Comparison of ENCODE assay signal across 9 cellular contexts in the genomic region with DNA sequence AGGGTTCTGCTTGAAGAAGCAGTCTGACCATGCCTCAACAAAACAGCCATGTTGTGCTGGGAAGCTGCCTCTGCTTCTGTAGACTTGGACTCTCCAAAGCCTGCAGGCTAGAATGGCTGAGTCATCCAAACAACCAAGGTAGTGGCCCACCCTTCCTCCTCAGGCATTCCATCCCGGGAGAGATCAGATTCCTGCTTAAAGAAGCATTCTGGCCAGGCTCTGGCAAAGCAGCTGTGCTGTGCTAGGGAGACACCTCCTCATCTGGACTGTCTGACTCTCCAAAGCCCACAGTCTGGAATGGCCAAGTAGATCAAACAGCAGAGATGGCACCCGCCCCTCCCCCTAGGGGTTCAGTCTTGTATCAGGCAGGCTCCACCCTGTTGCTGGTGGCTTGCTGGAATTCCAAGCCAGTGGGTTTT. TPM values are rescaled to one million over a fixed set of nuclear protein-coding genes. Genes with fewer than 3 reads are reported as not detected.
DNase-seq lines count a peak whose midpoint lies in the region; ATAC-seq, FAIRE-seq and TF ChIP-seq lines count a peak whose summit lies in the region.
"Had no signal": no experiment of that assay in that cellular context is flagged by ENCODE, and none has a peak within 500 bp of the region (broad histone marks: within the 10 kb centered on the region; RNA-seq: fewer than 3 reads in every experiment).

No MANE protein-coding gene starts in this region.

- H3K27ac Mint-ChIP-seq in CD14-positive monocyte: no peak overlapping the region

- WGBS in gastroesophageal sphincter (ENCODE audit: low coverage in 1 of 2), 2 donors: no CpG with 5 or more reads among the region's 2 CpGs
- WGBS in stomach, 5 donors: 40 to 52% (median 48%) methylated on average over 2 of the region's 2 CpGs
- 0 to 49% (median 39%) methylated on average over 1 to 2 of the region's 2 CpGs for WGBS in ovary, 3 donors

- no peak for TF ChIP-seq EP300 in gastroesophageal sphincter (IDR thresholded peaks at IDR 0.05)
- TF ChIP-seq EP300 in stomach (IDR thresholded peaks at IDR 0.05): no peak
- TF ChIP-seq EP300 in ovary (IDR thresholded peaks at IDR 0.05): no peak

- H3K79me2 ChIP-seq in Karpas-422 (ENCODE audit: low read length): no peaks in the 10 kb centered on the region

- H3K27me3 ChIP-seq in gastroesophageal sphincter (no peaks in the 10 kb centered on the region), stomach (no peaks in the 10 kb centered on the region), ovary (no peaks in the 10 kb centered on the region), Karpas-422 (ENCODE audit: low read length) (no peaks in the 10 kb centered on the region)
- H3K27me3 ChIP-seq: esophagus squamous epithelium had no signal

- H3K27me3 Mint-ChIP-seq in CD14-positive monocyte (ENCODE audit: low read depth in 3 of 3): peaks cover 0 to 1% (median 1%) of the 10 kb centered on the region in 3 donors

- H3K9me3 ChIP-seq in gastroesophageal sphincter: peaks cover 0 to 12% (median 0%) of the 10 kb centered on the region in 3 donors
- no peaks in the 10 kb centered on the region for H3K9me3 ChIP-seq in stomach
- no peaks in the 10 kb centered on the region for H3K9me3 ChIP-seq in ovary
- no peaks in the 10 kb centered on the region for H3K9me3 ChIP-seq in Karpas-422 (ENCODE audit: low read length)
- H3K9me3 ChIP-seq: esophagus squamous epithelium had no signal

- H3K9me3 Mint-ChIP-seq in CD14-positive monocyte: peaks cover 20 to 52% (median 34%) of the 10 kb centered on the region in 7 donors

- H3K36me3 Mint-ChIP-seq in CD14-positive monocyte: peaks cover 0 to 4% of the 10 kb centered on the region in 2 donors

- H3K27ac ChIP-seq in gastroesophageal sphincter (peak overlapping the region in 1 of 4 donors; percentile 26), stomach (peak overlapping the region in 4 of 5 donors; percentile 5 to 49 (median 35)), ovary (no peak overlapping the region), Karpas-422 (ENCODE audit: low read length) (no peak overlapping the region)
- H3K27ac ChIP-seq: esophagus squamous epithelium had no signal

- DNase-seq in H54 (ENCODE audit: insufficient read length, low spot score) (peak; percentile 62), stomach (no peak), CD14-positive monocyte (ENCODE audit: low spot score) (no peak), ovary (no peak), cardiac septum (ENCODE audit: low spot score) (no peak), Karpas-422 (no peak)
- DNase-seq: esophagus squamous epithelium had no signal

- H3K9ac ChIP-seq in Karpas-422 (ENCODE audit: low read length): no peak overlapping the region

- H2AFZ ChIP-seq in Karpas-422 (ENCODE audit: low read length): no peak overlapping the region

- ATAC-seq in SK-N-SH treated with all-trans-retinoic acid at 6 μM for 48 hours: peak; percentile 99
- peak; percentile 43 for ATAC-seq in gastroesophageal sphincter

- TF ChIP-seq CTCF in gastroesophageal sphincter (IDR thresholded peaks at IDR 0.05) (no peak), stomach (IDR thresholded peaks at IDR 0.05) (no peak), CD14-positive monocyte (IDR thresholded peaks at IDR 0.05) (no peak), ovary (IDR thresholded peaks at IDR 0.05) (no peak)

- TF ChIP-seq POLR2A in H54 (IDR thresholded peaks at IDR 0.05; ENCODE audit: low read depth, low read length) (no peak), gastroesophageal sphincter (IDR thresholded peaks at IDR 0.05) (no peak), stomach (IDR thresholded peaks at IDR 0.05) (no peak), ovary (IDR thresholded peaks at IDR 0.05) (no peak)

- intact Hi-C loops in stomach (cut with DNase I; ENCODE audit: low total_unique reads) (no loop called here), CD14-positive monocyte (cut with micrococcal nuclease) (no loop called here), ovary (cut with DNase I) (no loop called here), cardiac septum (cut with DNase I) (no loop called here)

- no peak overlapping the region for H3K4me3 ChIP-seq in gastroesophageal sphincter
- H3K4me3 ChIP-seq in stomach: no peak overlapping the region
- no peak overlapping the region for H3K4me3 ChIP-seq in ovary
- no peak overlapping the region for H3K4me3 ChIP-seq in Karpas-422 (ENCODE audit: low read length)
- H3K4me3 ChIP-seq: esophagus squamous epithelium had no signal

- no peaks in the 10 kb centered on the region for H3K9me2 ChIP-seq in Karpas-422 (replicated peaks; ENCODE audit: insufficient read depth, low read length)

- H3K36me3 ChIP-seq in gastroesophageal sphincter (no peaks in the 10 kb centered on the region), stomach (no peaks in the 10 kb centered on the region), ovary (no peaks in the 10 kb centered on the region), Karpas-422 (ENCODE audit: insufficient read depth, low read length) (no peaks in the 10 kb centered on the region)
- H3K36me3 ChIP-seq: esophagus squamous epithelium had no signal

- H3K4me1 Mint-ChIP-seq in CD14-positive monocyte: peaks cover 2% of the 10 kb centered on the region

- no peak overlapping the region for H3K4me3 Mint-ChIP-seq in CD14-positive monocyte

- H3K4me2 ChIP-seq in Karpas-422 (ENCODE audit: low read depth, low read length, poor library complexity, severe bottlenecking): no peak overlapping the region

- no peaks in the 10 kb centered on the region for H4K20me1 ChIP-seq in Karpas-422 (ENCODE audit: insufficient read depth, low read depth, low read length)

- H3K4me1 ChIP-seq in gastroesophageal sphincter: peaks cover 0 to 5% (median 0%) of the 10 kb centered on the region in 3 donors
- peaks cover 0 to 9% (median 5%) of the 10 kb centered on the region in 4 donors for H3K4me1 ChIP-seq in stomach
- peaks cover 4% of the 10 kb centered on the region for H3K4me1 ChIP-seq in ovary (ENCODE audit: insufficient read depth)
- H3K4me1 ChIP-seq in Karpas-422 (ENCODE audit: low read length): no peaks in the 10 kb centered on the region

- FAIRE-seq in H54 (lab: Jason Lieb, UNC): peak; percentile 98

TF ChIP-seq in SK-N-SH treated with all-trans-retinoic acid at 6 μM for 48 hours, 23 proteins besides CTCF, POLR2A, EP300 and RAD21:
- TF ChIP-seq, protein P1, sequence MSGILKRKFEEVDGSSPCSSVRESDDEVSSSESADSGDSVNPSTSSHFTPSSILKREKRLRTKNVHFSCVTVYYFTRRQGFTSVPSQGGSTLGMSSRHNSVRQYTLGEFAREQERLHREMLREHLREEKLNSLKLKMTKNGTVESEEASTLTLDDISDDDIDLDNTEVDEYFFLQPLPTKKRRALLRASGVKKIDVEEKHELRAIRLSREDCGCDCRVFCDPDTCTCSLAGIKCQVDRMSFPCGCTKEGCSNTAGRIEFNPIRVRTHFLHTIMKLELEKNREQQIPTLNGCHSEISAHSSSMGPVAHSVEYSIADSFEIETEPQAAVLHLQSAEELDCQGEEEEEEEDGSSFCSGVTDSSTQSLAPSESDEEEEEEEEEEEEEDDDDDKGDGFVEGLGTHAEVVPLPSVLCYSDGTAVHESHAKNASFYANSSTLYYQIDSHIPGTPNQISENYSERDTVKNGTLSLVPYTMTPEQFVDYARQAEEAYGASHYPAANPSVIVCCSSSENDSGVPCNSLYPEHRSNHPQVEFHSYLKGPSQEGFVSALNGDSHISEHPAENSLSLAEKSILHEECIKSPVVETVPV (CRISPR knock-in tag; IDR thresholded peaks at IDR 0.05): no peak
- TF ChIP-seq ARNTL (CRISPR knock-in tag; IDR thresholded peaks at IDR 0.05; ENCODE audit: borderline replicate concordance, low read depth) (no peak), ZFP3 (CRISPR knock-in tag; IDR thresholded peaks at IDR 0.05) (no peak), ZFP30 (CRISPR knock-in tag; IDR thresholded peaks at IDR 0.05) (no peak), ZNF8 (CRISPR knock-in tag; IDR thresholded peaks at IDR 0.05) (no peak), CSDC2 (CRISPR knock-in tag; IDR thresholded peaks at IDR 0.05) (no peak)
- TF ChIP-seq, protein P2, sequence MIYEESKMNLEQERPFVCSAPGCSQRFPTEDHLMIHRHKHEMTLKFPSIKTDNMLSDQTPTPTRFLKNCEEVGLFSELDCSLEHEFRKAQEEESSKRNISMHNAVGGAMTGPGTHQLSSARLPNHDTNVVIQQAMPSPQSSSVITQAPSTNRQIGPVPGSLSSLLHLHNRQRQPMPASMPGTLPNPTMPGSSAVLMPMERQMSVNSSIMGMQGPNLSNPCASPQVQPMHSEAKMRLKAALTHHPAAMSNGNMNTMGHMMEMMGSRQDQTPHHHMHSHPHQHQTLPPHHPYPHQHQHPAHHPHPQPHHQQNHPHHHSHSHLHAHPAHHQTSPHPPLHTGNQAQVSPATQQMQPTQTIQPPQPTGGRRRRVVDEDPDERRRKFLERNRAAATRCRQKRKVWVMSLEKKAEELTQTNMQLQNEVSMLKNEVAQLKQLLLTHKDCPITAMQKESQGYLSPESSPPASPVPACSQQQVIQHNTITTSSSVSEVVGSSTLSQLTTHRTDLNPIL (CRISPR knock-in tag; IDR thresholded peaks at IDR 0.05; ENCODE audit: low read depth): no peak

RNA-seq across cellular contexts. Expression of gene F3, which starts 38.3 kb away (rescaled TPM):
- total RNA-seq in gastroesophageal sphincter: 100 to 1,000 TPM in 1 of 4 donors, 10 to 100 TPM in 3; 15.4 to 110 (median 19.0) TPM
- total RNA-seq in stomach: 100 to 1,000 TPM in 3 of 5 donors, 10 to 100 TPM in 2; 36.6 to 206 (median 108) TPM
- 10 to 100 TPM; 40.7 to 67.2 (median 43.8) TPM for polyA plus RNA-seq in stomach
- polyA plus RNA-seq in CD14-positive monocyte: under 1 TPM; 0.29 to 0.77 TPM
- total RNA-seq in ovary: 100 to 1,000 TPM in 4 of 7 donors, 10 to 100 TPM in 3; 38.5 to 365 (median 112) TPM
- polyA plus RNA-seq in ovary: 10 to 100 TPM; 29.0 to 32.4 TPM
- total RNA-seq in cardiac septum: 29.1 TPM
- not detected in 2 replicates for total RNA-seq in Karpas-422 (2014; rRNA removed; shearing (Covaris generic); ENCODE audit: low replicate concordance)

Comparison
In these comparisons a context has a peak if more than half of its experiments do, and no peak if none do; other contexts are left out.
1. H3K27ac ChIP-seq: peak in stomach (4 of 5); none in ovary (0 of 2) and Karpas-422 (single experiment).
2. RNA of gene F3, which starts 38.3 kb away (total RNA-seq): 38.5 to 365 TPM in ovary, 36.6 to 206 TPM in stomach, 29.1 TPM in cardiac septum (single experiment) and 15.4 to 110 TPM in gastroesophageal sphincter; not detected in Karpas-422; every median in the first group is over 10 times any median in the second.